ENCODE assay signal across 1 cellular context in genomic region chr7:101099969-101100781, GRCh38.
A peak's percentile ranks its signal among the peaks of the same experiment; 100 is the strongest.
TF ChIP-seq lines count a peak whose summit lies in the region.

No MANE protein-coding gene starts in this region.

TF ChIP-seq in HEK293, 187 proteins besides CTCF, POLR2A, EP300 and RAD21 (continued from another document and continues in another):
- TF ChIP-seq SP7 (tag by site-specific recombination; IDR thresholded peaks at IDR 0.05), result peak; percentile 83
- no peak for TF ChIP-seq SP3 (tag by site-specific recombination; IDR thresholded peaks at IDR 0.05)
- no peak for TF ChIP-seq MEIS1 (CRISPR knock-in tag; IDR thresholded peaks at IDR 0.05; ENCODE audit: borderline replicate concordance)
- TF ChIP-seq ZNF19 (tag by site-specific recombination; IDR thresholded peaks at IDR 0.05; ENCODE audit: low read depth), result no peak
- TF ChIP-seq, protein P1, sequence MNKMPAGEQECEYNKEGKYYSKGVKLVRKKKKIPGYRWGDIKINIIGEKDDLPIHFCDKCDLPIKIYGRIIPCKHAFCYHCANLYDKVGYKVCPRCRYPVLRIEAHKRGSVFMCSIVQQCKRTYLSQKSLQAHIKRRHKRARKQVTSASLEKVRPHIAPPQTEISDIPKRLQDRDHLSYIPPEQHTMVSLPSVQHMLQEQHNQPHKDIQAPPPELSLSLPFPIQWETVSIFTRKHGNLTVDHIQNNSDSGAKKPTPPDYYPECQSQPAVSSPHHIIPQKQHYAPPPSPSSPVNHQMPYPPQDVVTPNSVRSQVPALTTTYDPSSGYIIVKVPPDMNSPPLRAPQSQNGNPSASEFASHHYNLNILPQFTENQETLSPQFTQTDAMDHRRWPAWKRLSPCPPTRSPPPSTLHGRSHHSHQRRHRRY (tag by site-specific recombination; IDR thresholded peaks at IDR 0.05), result no peak
- 0 out of 2 replicates have a peak, but pooled peaks have one; percentile 13 for TF ChIP-seq MYNN (tag by site-specific recombination; IDR thresholded peaks at IDR 0.05; ENCODE audit: borderline replicate concordance)
- TF ChIP-seq ZNF398 (tag by site-specific recombination; IDR thresholded peaks at IDR 0.05), result peak; percentile 81
- peak; percentile 86 for TF ChIP-seq ZBTB17 (tag by site-specific recombination; IDR thresholded peaks at IDR 0.05)
- no peak for TF ChIP-seq ZNF585B (tag by site-specific recombination; IDR thresholded peaks at IDR 0.05)
- 0 out of 2 replicates have a peak, but pooled peaks have one; percentile 52 for TF ChIP-seq ZNF501 (tag by site-specific recombination; IDR thresholded peaks at IDR 0.05)
- no peak for TF ChIP-seq ZNF561 (tag by site-specific recombination; IDR thresholded peaks at IDR 0.05; ENCODE audit: borderline replicate concordance)
- no peak for TF ChIP-seq TCF7L2 (IDR thresholded peaks at IDR 0.05; ENCODE audit: borderline replicate concordance, low read depth, low read length)
- no peak for TF ChIP-seq ZNF174 (tag by site-specific recombination; IDR thresholded peaks at IDR 0.05)
- TF ChIP-seq OSR2 (tag by site-specific recombination; IDR thresholded peaks at IDR 0.05), result no peak
- peak; percentile 53 for TF ChIP-seq ZFHX2 (tag by site-specific recombination; conservative IDR thresholded peaks at IDR 0.05)
- TF ChIP-seq EGR2 (tag by site-specific recombination; IDR thresholded peaks at IDR 0.05; ENCODE audit: low read depth), result no peak
- TF ChIP-seq ZNF24 (tag by site-specific recombination; IDR thresholded peaks at IDR 0.05), result 0 out of 2 replicates have a peak, but pooled peaks have one; percentile 68
- peak; percentile 66 for TF ChIP-seq ZNF341 (tag by site-specific recombination; IDR thresholded peaks at IDR 0.05; ENCODE audit: low read depth)
- peak; percentile 47; the same call in 1 of the 2 replicates for TF ChIP-seq ZIC2 (tag by site-specific recombination; IDR thresholded peaks at IDR 0.05)
- TF ChIP-seq, protein P2, sequence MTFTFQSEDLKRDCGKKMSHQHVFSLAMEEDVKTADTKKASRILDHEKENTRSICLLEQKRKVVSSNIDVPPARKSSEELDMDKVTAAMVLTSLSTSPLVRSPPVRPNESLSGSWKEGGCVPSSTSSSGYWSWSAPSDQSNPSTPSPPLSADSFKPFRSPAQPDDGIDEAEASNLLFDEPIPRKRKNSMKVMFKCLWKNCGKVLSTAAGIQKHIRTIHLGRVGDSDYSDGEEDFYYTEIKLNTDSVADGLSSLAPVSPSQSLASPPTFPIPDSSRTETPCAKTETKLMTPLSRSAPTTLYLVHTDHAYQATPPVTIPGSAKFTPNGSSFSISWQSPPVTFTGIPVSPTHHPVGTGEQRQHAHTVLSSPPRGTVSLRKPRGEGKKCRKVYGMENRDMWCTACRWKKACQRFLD (tag by site-specific recombination; IDR thresholded peaks at IDR 0.05), result no peak
- no peak for TF ChIP-seq YY2 (tag by site-specific recombination; IDR thresholded peaks at IDR 0.05)
- TF ChIP-seq, protein P3, sequence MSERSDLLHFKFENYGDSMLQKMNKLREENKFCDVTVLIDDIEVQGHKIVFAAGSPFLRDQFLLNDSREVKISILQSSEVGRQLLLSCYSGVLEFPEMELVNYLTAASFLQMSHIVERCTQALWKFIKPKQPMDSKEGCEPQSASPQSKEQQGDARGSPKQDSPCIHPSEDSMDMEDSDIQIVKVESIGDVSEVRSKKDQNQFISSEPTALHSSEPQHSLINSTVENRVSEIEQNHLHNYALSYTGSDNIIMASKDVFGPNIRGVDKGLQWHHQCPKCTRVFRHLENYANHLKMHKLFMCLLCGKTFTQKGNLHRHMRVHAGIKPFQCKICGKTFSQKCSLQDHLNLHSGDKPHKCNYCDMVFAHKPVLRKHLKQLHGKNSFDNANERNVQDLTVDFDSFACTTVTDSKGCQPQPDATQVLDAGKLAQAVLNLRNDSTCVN (tag by site-specific recombination; optimal IDR thresholded peaks at IDR 0.05), result peak; percentile 14
- no peak for TF ChIP-seq ZNF621 (tag by site-specific recombination; IDR thresholded peaks at IDR 0.05)
- peak; percentile 79; the same call in 1 of the 2 replicates for TF ChIP-seq ZFP37 (tag by site-specific recombination; IDR thresholded peaks at IDR 0.05)
- TF ChIP-seq ZNF513 (tag by site-specific recombination; IDR thresholded peaks at IDR 0.05), result no peak
- peak; percentile 16; the same call in 1 of the 2 replicates for TF ChIP-seq ZNF792 (tag by site-specific recombination; IDR thresholded peaks at IDR 0.05)
- TF ChIP-seq ZNF558 (tag by site-specific recombination; IDR thresholded peaks at IDR 0.05), result peak; percentile 63; the same call in 1 of the 2 replicates
- no peak for TF ChIP-seq ZNF529 (tag by site-specific recombination; IDR thresholded peaks at IDR 0.05; ENCODE audit: insufficient replicate concordance)
- no peak for TF ChIP-seq ZNF157 (tag by site-specific recombination; IDR thresholded peaks at IDR 0.05)
- TF ChIP-seq REST (tag by site-specific recombination; IDR thresholded peaks at IDR 0.05), result no peak
- no peak for TF ChIP-seq ZNF169 (tag by site-specific recombination; IDR thresholded peaks at IDR 0.05)
- TF ChIP-seq ZNF394 (tag by site-specific recombination; IDR thresholded peaks at IDR 0.05; ENCODE audit: borderline replicate concordance), result peak; percentile 52; the same call in 1 of the 2 replicates
- TF ChIP-seq, protein P4, sequence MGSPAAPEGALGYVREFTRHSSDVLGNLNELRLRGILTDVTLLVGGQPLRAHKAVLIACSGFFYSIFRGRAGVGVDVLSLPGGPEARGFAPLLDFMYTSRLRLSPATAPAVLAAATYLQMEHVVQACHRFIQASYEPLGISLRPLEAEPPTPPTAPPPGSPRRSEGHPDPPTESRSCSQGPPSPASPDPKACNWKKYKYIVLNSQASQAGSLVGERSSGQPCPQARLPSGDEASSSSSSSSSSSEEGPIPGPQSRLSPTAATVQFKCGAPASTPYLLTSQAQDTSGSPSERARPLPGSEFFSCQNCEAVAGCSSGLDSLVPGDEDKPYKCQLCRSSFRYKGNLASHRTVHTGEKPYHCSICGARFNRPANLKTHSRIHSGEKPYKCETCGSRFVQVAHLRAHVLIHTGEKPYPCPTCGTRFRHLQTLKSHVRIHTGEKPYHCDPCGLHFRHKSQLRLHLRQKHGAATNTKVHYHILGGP (tag by site-specific recombination; IDR thresholded peaks at IDR 0.05), result no peak
- peak; percentile 65; the same call in 1 of the 2 replicates for TF ChIP-seq ZNF324 (tag by site-specific recombination; IDR thresholded peaks at IDR 0.05)
- peak; percentile 66; the same call in 1 of the 2 replicates for TF ChIP-seq ZBTB21 (tag by site-specific recombination; IDR thresholded peaks at IDR 0.05)
- peak; percentile 65 for TF ChIP-seq ZNF629 (tag by site-specific recombination; IDR thresholded peaks at IDR 0.05)
- TF ChIP-seq, protein P5, sequence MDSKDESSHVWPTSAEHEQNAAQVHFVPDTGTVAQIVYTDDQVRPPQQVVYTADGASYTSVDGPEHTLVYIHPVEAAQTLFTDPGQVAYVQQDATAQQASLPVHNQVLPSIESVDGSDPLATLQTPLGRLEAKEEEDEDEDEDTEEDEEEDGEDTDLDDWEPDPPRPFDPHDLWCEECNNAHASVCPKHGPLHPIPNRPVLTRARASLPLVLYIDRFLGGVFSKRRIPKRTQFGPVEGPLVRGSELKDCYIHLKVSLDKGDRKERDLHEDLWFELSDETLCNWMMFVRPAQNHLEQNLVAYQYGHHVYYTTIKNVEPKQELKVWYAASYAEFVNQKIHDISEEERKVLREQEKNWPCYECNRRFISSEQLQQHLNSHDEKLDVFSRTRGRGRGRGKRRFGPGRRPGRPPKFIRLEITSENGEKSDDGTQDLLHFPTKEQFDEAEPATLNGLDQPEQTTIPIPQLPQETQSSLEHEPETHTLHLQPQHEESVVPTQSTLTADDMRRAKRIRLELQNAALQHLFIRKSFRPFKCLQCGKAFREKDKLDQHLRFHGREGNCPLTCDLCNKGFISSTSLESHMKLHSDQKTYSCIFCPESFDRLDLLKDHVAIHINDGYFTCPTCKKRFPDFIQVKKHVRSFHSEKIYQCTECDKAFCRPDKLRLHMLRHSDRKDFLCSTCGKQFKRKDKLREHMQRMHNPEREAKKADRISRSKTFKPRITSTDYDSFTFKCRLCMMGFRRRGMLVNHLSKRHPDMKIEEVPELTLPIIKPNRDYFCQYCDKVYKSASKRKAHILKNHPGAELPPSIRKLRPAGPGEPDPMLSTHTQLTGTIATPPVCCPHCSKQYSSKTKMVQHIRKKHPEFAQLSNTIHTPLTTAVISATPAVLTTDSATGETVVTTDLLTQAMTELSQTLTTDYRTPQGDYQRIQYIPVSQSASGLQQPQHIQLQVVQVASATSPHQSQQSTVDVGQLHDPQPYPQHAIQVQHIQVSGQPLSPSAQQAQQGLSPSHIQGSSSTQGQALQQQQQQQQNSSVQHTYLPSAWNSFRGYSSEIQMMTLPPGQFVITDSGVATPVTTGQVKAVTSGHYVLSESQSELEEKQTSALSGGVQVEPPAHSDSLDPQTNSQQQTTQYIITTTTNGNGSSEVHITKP (tag by site-specific recombination; IDR thresholded peaks at IDR 0.05), result peak; percentile 50
- peak; percentile 83 for TF ChIP-seq PATZ1 (tag by site-specific recombination; IDR thresholded peaks at IDR 0.05)
- no peak for TF ChIP-seq ZNF473 (tag by site-specific recombination; IDR thresholded peaks at IDR 0.05)
- peak; percentile 61 for TF ChIP-seq ZNF366 (tag by site-specific recombination; conservative IDR thresholded peaks at IDR 0.05)
- TF ChIP-seq ZNF639 (tag by site-specific recombination; IDR thresholded peaks at IDR 0.05), result peak; percentile 72
- peak; percentile 65 for TF ChIP-seq BCL11A (tag by site-specific recombination; IDR thresholded peaks at IDR 0.05; ENCODE audit: low read depth)
- no peak for TF ChIP-seq ZNF132 (tag by site-specific recombination; IDR thresholded peaks at IDR 0.05; ENCODE audit: borderline replicate concordance)
- TF ChIP-seq ZFP3 (tag by site-specific recombination; IDR thresholded peaks at IDR 0.05; ENCODE audit: low read depth), result no peak
